In the genomic region with DNA sequence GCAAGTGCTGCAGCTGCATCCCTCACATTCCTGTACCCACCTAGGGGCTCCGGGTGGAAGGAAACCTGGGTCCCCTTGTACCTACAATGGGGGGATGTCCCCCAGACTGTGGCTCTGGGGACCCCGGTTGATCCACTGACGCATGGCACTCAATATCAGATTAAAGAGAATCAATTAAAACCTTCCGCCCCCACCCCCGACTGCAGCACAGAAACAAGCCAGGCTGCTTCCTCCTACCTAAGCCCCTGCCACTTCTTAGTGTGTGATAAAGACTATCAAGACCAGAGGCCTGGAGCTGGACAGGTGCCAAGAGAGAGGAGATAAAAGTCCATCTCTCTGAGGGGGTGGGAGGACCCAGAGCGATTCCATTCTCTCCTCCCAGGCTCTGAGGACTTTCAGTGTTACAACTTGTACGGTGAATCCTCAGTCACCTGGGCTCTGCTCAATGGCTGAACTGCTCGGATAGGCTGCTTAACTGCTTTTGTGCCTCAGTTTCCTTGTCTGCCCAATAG, we compare ENCODE assay signal across 8 cellular contexts. TPM values are rescaled to one million over a fixed set of nuclear protein-coding genes. Genes with fewer than 3 reads are reported as not detected.
DNase-seq lines count a peak whose midpoint lies in the region; ATAC-seq and TF ChIP-seq lines count a peak whose summit lies in the region.

No MANE protein-coding gene starts in this region.

- H3K36me3 Mint-ChIP-seq in brain = no peaks in the 10 kb centered on the region

- H3K9me3 ChIP-seq in BE2C = no peaks in the 10 kb centered on the region
- no peaks in the 10 kb centered on the region for H3K9me3 ChIP-seq in mucosa of rectum (ENCODE audit: control insufficient read depth in 2 of 2, low read length in 2 of 2)

- H3K4me1 ChIP-seq in BE2C (peaks cover 42% of the 10 kb centered on the region), mucosa of rectum (ENCODE audit: control insufficient read depth in 2 of 2, insufficient read depth in 2 of 2, low read length in 2 of 2) (peaks cover 70 to 89% of the 10 kb centered on the region in 2 donors)

- ATAC-seq in GM19023 (IDR thresholded peaks at IDR 0.05; ENCODE audit: unreplicated experiment) = no peak
- no peak for ATAC-seq in stimulated activated naive CD8-positive, alpha-beta T cell treated with anti-CD3 and anti-CD28 coated beads, Interleukin-15, Interleukin-2, amounts not matched to agents 100 U/mL and 50 U/mL, for 24 hours

- in situ Hi-C loops in KBM-7 (cut with MboI; ENCODE audit: low pct_unique_long_range_greater_than_20kb, low sequenced_read_pairs) = no loop called here

- peak overlapping the region; percentile 25 to 47 for H3K9ac ChIP-seq in mucosa of rectum (ENCODE audit: low read depth in 1 of 2, low read length in 2 of 2)

- peak overlapping the region in 4 of 5 experiments; percentile 91 to 99 (median 95) for H3K27ac Mint-ChIP-seq in brain

- DNase-seq in BE2C = peak; percentile 71
- DNase-seq in KBM-7 = peak; percentile 23
- DNase-seq in iPS-NIHi11 (ENCODE audit: low spot score) = no peak
- DNase-seq in NCI-H187 treated with DMSO at 0.1 percent for 48 hours (lab: John Stamatoyannopoulos, UW) = no peak
- DNase-seq in stimulated activated naive CD8-positive, alpha-beta T cell treated with anti-CD3 and anti-CD28 coated beads, Interleukin-15, Interleukin-2, amounts not matched to agents 100 U/mL and 50 U/mL, for 24 hours = no peak

- no peak for TF ChIP-seq CTCF in BE2C (IDR thresholded peaks at IDR 0.05; ENCODE audit: low read depth, low read length)
- no peak for TF ChIP-seq CTCF in brain (conservative IDR thresholded peaks at IDR 0.05)

- H3K27me3 Mint-ChIP-seq in brain = no peaks in the 10 kb centered on the region

- H3K4me3 ChIP-seq in BE2C (ENCODE audit: low read depth, low read length) (peak overlapping the region; percentile 31), mucosa of rectum (ENCODE audit: low read length in 2 of 2) (peak overlapping the region in 1 of 2 donors; percentile 45)

- H3K27ac ChIP-seq in mucosa of rectum (ENCODE audit: low read depth in 2 of 2, low read length in 2 of 2) = peak overlapping the region; percentile 78 to 81

- no peaks in the 10 kb centered on the region for H3K9me3 Mint-ChIP-seq in brain

- H3K4me3 Mint-ChIP-seq in brain = peak overlapping the region in 4 of 5 experiments; percentile 22 to 75 (median 53)

- no peaks in the 10 kb centered on the region for H3K36me3 ChIP-seq in BE2C
- H3K36me3 ChIP-seq in mucosa of rectum (ENCODE audit: control insufficient read depth in 2 of 2, insufficient read depth in 2 of 2, low read length in 2 of 2) = no peaks in the 10 kb centered on the region

- H3K27me3 ChIP-seq in BE2C = no peaks in the 10 kb centered on the region
- no peaks in the 10 kb centered on the region for H3K27me3 ChIP-seq in mucosa of rectum (ENCODE audit: control insufficient read depth in 2 of 2, insufficient read depth in 2 of 2, low read length in 2 of 2)

- peaks cover 88% of the 10 kb centered on the region for H3K4me1 Mint-ChIP-seq in brain

RNA-seq across cellular contexts. Expression of a gene that starts 28.2 kb away (rescaled TPM):
- polyA plus RNA-seq in BE2C (2012; ENCODE audit: insufficient read depth, insufficient read length, low read depth) = 4,768 TPM
- 2,030 TPM for polyA plus RNA-seq in brain (ENCODE audit: insufficient read depth, low read depth, low replicate concordance)

RNA-seq across cellular contexts. Expression of a gene that starts 34.6 kb away (rescaled TPM):
- 108 TPM for polyA plus RNA-seq in BE2C (2012; ENCODE audit: insufficient read depth, insufficient read length, low read depth)
- 28.1 TPM for polyA plus RNA-seq in brain (ENCODE audit: insufficient read depth, low read depth, low replicate concordance)

RNA-seq across cellular contexts. Expression of a gene that starts 36.4 kb away (rescaled TPM):
- polyA plus RNA-seq in BE2C (2012; ENCODE audit: insufficient read depth, insufficient read length, low read depth) = 12.6 TPM
- polyA plus RNA-seq in brain (ENCODE audit: insufficient read depth, low read depth, low replicate concordance) = 60.2 TPM

Comparison
In these comparisons a context has a peak if more than half of its experiments do, and no peak if none do; other contexts are left out.
1. DNase-seq: peak in BE2C (single experiment) and KBM-7 (single experiment); none in iPS-NIHi11 (single experiment), NCI-H187 treated with DMSO at 0.1 percent for 48 hours (single experiment) and stimulated activated naive CD8-positive, alpha-beta T cell treated with anti-CD3 and anti-CD28 coated beads, Interleukin-15, Interleukin-2, amounts not matched to agents 100 U/mL and 50 U/mL, for 24 hours (single experiment).